15 cellular contexts compared by ENCODE assay signal in genomic region chr2:215784371-215784783, GRCh38.
DNase-seq lines count a peak whose midpoint lies in the region; ATAC-seq and TF ChIP-seq lines count a peak whose summit lies in the region.
"Had no signal": no experiment of that assay in that cellular context is flagged by ENCODE, and none has a peak within 500 bp of the region (broad histone marks: within the 10 kb centered on the region; RNA-seq: fewer than 3 reads in every experiment).

No MANE protein-coding gene starts in this region.

- ATAC-seq in HG03457 (IDR thresholded peaks at IDR 0.05; ENCODE audit: unreplicated experiment) (no peak), GM18505 (IDR thresholded peaks at IDR 0.05; ENCODE audit: unreplicated experiment) (no peak), GM19467 (IDR thresholded peaks at IDR 0.05; ENCODE audit: unreplicated experiment) (no peak)
- ATAC-seq: effector memory CD8-positive, alpha-beta T cell; left lung; Panc1 had no signal

- H3K4me3 ChIP-seq in AG09309 (ENCODE audit: control insufficient read depth, low read depth, low read length): no peak overlapping the region
- H3K4me3 ChIP-seq in SJSA1: no peak overlapping the region
- no peak overlapping the region for H3K4me3 ChIP-seq in fibroblast of pulmonary artery (replicated peaks; ENCODE audit: low read depth, low read length)
- H3K4me3 ChIP-seq: left lung had no signal

- TF ChIP-seq POLR2A in GM18505 (IDR thresholded peaks at IDR 0.05; ENCODE audit: borderline replicate concordance, extremely low read depth, insufficient read depth, insufficient read length): no peak

- no peaks in the 10 kb centered on the region for H3K36me3 ChIP-seq in SJSA1
- H3K36me3 ChIP-seq: left lung had no signal

- peak overlapping the region; percentile 62 for H3K27ac ChIP-seq in SJSA1
- H3K27ac ChIP-seq: left lung had no signal

- H3K4me3 Mint-ChIP-seq in osteocyte (ENCODE audit: unreplicated experiment): peak overlapping the region; percentile 14
- H3K4me3 Mint-ChIP-seq: CD4-positive, alpha-beta memory T cell; effector memory CD8-positive, alpha-beta T cell had no signal

- no peaks in the 10 kb centered on the region for H3K9me3 ChIP-seq in SJSA1 (replicated peaks)
- H3K9me3 ChIP-seq: left lung had no signal

- no peaks in the 10 kb centered on the region for H3K9me3 Mint-ChIP-seq in osteocyte (ENCODE audit: unreplicated experiment)
- H3K9me3 Mint-ChIP-seq: activated T-helper 2 cell treated with anti-CD3 and anti-CD28 coated beads, Interferon-gamma antibody, Interleukin-2, Interleukin-4, amounts not matched to agents 10 μg/mL and 5 μg/mL and 100 μg/mL, durations not matched to agents 14 hours and 24 hours and 36 hours; CD4-positive, alpha-beta memory T cell; effector memory CD8-positive, alpha-beta T cell had no signal

- H3K27me3 Mint-ChIP-seq in osteocyte (ENCODE audit: unreplicated experiment): no peaks in the 10 kb centered on the region
- H3K27me3 Mint-ChIP-seq: CD4-positive, alpha-beta memory T cell had no signal

- H3K4me1 ChIP-seq in SJSA1 (replicated peaks): peaks cover 14% of the 10 kb centered on the region
- H3K4me1 ChIP-seq: left lung had no signal

- H3K27me3 ChIP-seq in SJSA1 (replicated peaks): no peaks in the 10 kb centered on the region
- H3K27me3 ChIP-seq: left lung had no signal

- peak overlapping the region; percentile 93 for H3K27ac Mint-ChIP-seq in osteocyte (ENCODE audit: unreplicated experiment)
- H3K27ac Mint-ChIP-seq: activated T-helper 2 cell treated with anti-CD3 and anti-CD28 coated beads, Interferon-gamma antibody, Interleukin-2, Interleukin-4, amounts not matched to agents 10 μg/mL and 5 μg/mL and 100 μg/mL, durations not matched to agents 14 hours and 24 hours and 36 hours; CD4-positive, alpha-beta memory T cell; effector memory CD8-positive, alpha-beta T cell had no signal

- peak; percentile 94 for DNase-seq in AG09309 (ENCODE audit: low read depth)
- DNase-seq in SJSA1 (ENCODE audit: low read depth in 1 of 2, low spot score in 2 of 2): peak in 1 of 2 experiments; percentile 47
- peak; percentile 91 for DNase-seq in fibroblast of pulmonary artery (ENCODE audit: low read depth)
- DNase-seq in osteocyte (ENCODE audit: extremely low spot score, unreplicated experiment): peak; percentile 85
- no peak for DNase-seq in stimulated activated CD4-positive, alpha-beta T cell treated with anti-CD3 and anti-CD28 coated beads, Interleukin-4, amount 100 ng/mL, for 1 hour
- DNase-seq: CD4-positive, alpha-beta memory T cell; effector memory CD8-positive, alpha-beta T cell; left lung; NCI-H187; small intestine had no signal

- H3K36me3 Mint-ChIP-seq in osteocyte (ENCODE audit: unreplicated experiment): no peaks in the 10 kb centered on the region
- H3K36me3 Mint-ChIP-seq: CD4-positive, alpha-beta memory T cell had no signal

- peaks cover 79% of the 10 kb centered on the region for H3K4me1 Mint-ChIP-seq in osteocyte (ENCODE audit: unreplicated experiment)
- H3K4me1 Mint-ChIP-seq: CD4-positive, alpha-beta memory T cell had no signal

- TF ChIP-seq CTCF in AG09309 (IDR thresholded peaks at IDR 0.05; ENCODE audit: control insufficient read depth, insufficient read depth, low read depth, low read length, missing control alignments) (no peak), fibroblast of pulmonary artery (IDR thresholded peaks at IDR 0.05; ENCODE audit: low read length, missing control alignments) (no peak), osteocyte (IDR thresholded peaks at IDR 0.05) (no peak)
